20 cellular contexts compared by ENCODE assay signal in genomic region chr11:1470681-1471611, GRCh38. TPM values are rescaled to one million over a fixed set of nuclear protein-coding genes. Genes with fewer than 3 reads are reported as not detected.
DNase-seq lines count a peak whose midpoint lies in the region; ATAC-seq and TF ChIP-seq lines count a peak whose summit lies in the region.
"Had no signal": no experiment of that assay in that cellular context is flagged by ENCODE, and none has a peak within 500 bp of the region (broad histone marks: within the 10 kb centered on the region; RNA-seq: fewer than 3 reads in every experiment).

No MANE protein-coding gene starts in this region.

- H3K27me3 Mint-ChIP-seq in chondrocyte (ENCODE audit: low read depth) = no peaks in the 10 kb centered on the region
- H3K27me3 Mint-ChIP-seq in activated CD4-positive, alpha-beta T cell treated with anti-CD3 and anti-CD28 coated beads, Interleukin-2, amount 10 ng/mL, durations not matched to agents 7 days and 5 days = no peaks in the 10 kb centered on the region
- H3K27me3 Mint-ChIP-seq: B cell had no signal

- H3K36me3 Mint-ChIP-seq in chondrocyte (ENCODE audit: low read depth) = peaks cover 4% of the 10 kb centered on the region
- peaks cover 3% of the 10 kb centered on the region for H3K36me3 Mint-ChIP-seq in activated CD4-positive, alpha-beta T cell treated with anti-CD3 and anti-CD28 coated beads, Interleukin-2, amount 10 ng/mL, durations not matched to agents 7 days and 5 days (ENCODE audit: low read depth)

- no peak overlapping the region for H3K27ac Mint-ChIP-seq in chondrocyte (ENCODE audit: unreplicated experiment)
- H3K27ac Mint-ChIP-seq in activated CD4-positive, alpha-beta T cell treated with anti-CD3 and anti-CD28 coated beads, Interleukin-2, amount 10 ng/mL, durations not matched to agents 7 days and 5 days = no peak overlapping the region
- H3K27ac Mint-ChIP-seq: B cell had no signal

- CTCF ChIA-PET in activated CD4-positive, alpha-beta T cell treated with anti-CD3 and anti-CD28 coated beads, Interleukin-2, amount 10 ng/mL, durations not matched to agents 7 days and 5 days (lab: Charles Lee) = no interaction called here

- H3K27me3 ChIP-seq in lower lobe of right lung (ENCODE audit: low read depth) (no peaks in the 10 kb centered on the region), spleen (replicated peaks in 1 of 7) (no peaks in the 10 kb centered on the region)
- H3K27me3 ChIP-seq: Peyer's patch had no signal

- H3K9me3 Mint-ChIP-seq in chondrocyte (ENCODE audit: low read depth) = no peaks in the 10 kb centered on the region
- no peaks in the 10 kb centered on the region for H3K9me3 Mint-ChIP-seq in activated CD4-positive, alpha-beta T cell treated with anti-CD3 and anti-CD28 coated beads, Interleukin-2, amount 10 ng/mL, durations not matched to agents 7 days and 5 days

- DNase-seq in chondrocyte (ENCODE audit: low spot score) = peak; percentile 89
- DNase-seq in left ventricle myocardium superior = peak; percentile 31
- peak; percentile 45 for DNase-seq in lower lobe of right lung
- peak; percentile 71 for DNase-seq in spleen
- no peak for DNase-seq in activated CD8-positive, alpha-beta memory T cell treated with anti-CD3 and anti-CD28 coated beads, Interleukin-2, amount 50 U/mL, for 48 hours
- no peak for DNase-seq in activated CD4-positive, alpha-beta T cell treated with anti-CD3 and anti-CD28 coated beads, Interleukin-2, amount 10 ng/mL, durations not matched to agents 7 days and 5 days
- DNase-seq: DMS53, GDM1, Karpas-422, MV-4-11, NCI-H1105 treated with DMSO at 0.1 percent for 48 hours, NCI-H2029 treated with DMSO at 0.1 percent for 48 hours, NCI-H2171, NCI-H345, NCI-H524 treated with DMSO at 0.1 percent for 48 hours, NCI-H82, Peyer's patch had no signal

- H3K9me3 ChIP-seq in lower lobe of right lung (no peaks in the 10 kb centered on the region), spleen (no peaks in the 10 kb centered on the region)
- H3K9me3 ChIP-seq: A549, Peyer's patch had no signal

- H3K4me1 ChIP-seq in lower lobe of right lung (no peaks in the 10 kb centered on the region), spleen (peaks cover 0 to 15% (median 0%) of the 10 kb centered on the region in 6 donors)
- H3K4me1 ChIP-seq: A549, Peyer's patch had no signal

- H3K4me3 Mint-ChIP-seq in chondrocyte (ENCODE audit: unreplicated experiment) = no peak overlapping the region
- H3K4me3 Mint-ChIP-seq in activated CD4-positive, alpha-beta T cell treated with anti-CD3 and anti-CD28 coated beads, Interleukin-2, amount 10 ng/mL, durations not matched to agents 7 days and 5 days = no peak overlapping the region
- H3K4me3 Mint-ChIP-seq: B cell had no signal

- intact Hi-C loops in left ventricle myocardium superior (cut with micrococcal nuclease) (no loop called here), lower lobe of right lung (cut with DNase I) (no loop called here), spleen (cut with DNase I; ENCODE audit: low total_unique reads) (no loop called here)

- TF ChIP-seq CTCF in chondrocyte (IDR thresholded peaks at IDR 0.05) = no peak
- no peak for TF ChIP-seq CTCF in lower lobe of right lung (IDR thresholded peaks at IDR 0.05)
- no peak for TF ChIP-seq CTCF in spleen (IDR thresholded peaks at IDR 0.05 in 8 of 11, conservative IDR thresholded peaks at IDR 0.05 in 3 of 11)

- H3K36me3 ChIP-seq in lower lobe of right lung = peaks cover 80% of the 10 kb centered on the region
- peaks cover 0 to 97% (median 62%) of the 10 kb centered on the region in 6 donors for H3K36me3 ChIP-seq in spleen

- ATAC-seq in left ventricle myocardium superior (no peak), lower lobe of right lung (no peak)
- ATAC-seq in activated CD4-positive, CD25-positive, alpha-beta regulatory T cell treated with anti-CD3 and anti-CD28 coated beads, Interleukin-2, amount 50 U/mL, for 24 hours = no peak
- ATAC-seq: A549 had no signal

- WGBS in spleen, 5 donors = 94 to 97% (median 96%) methylated on average over 25 to 40 of the region's 40 CpGs

- POLR2A ChIA-PET in activated CD4-positive, alpha-beta T cell treated with anti-CD3 and anti-CD28 coated beads, Interleukin-2, amount 10 ng/mL, durations not matched to agents 7 days and 5 days (lab: Charles Lee) = no interaction called here

- H3K27ac ChIP-seq in lower lobe of right lung (no peak overlapping the region), spleen (no peak overlapping the region)
- H3K27ac ChIP-seq: A549, Peyer's patch had no signal

- no peaks in the 10 kb centered on the region for H3K4me1 Mint-ChIP-seq in chondrocyte (ENCODE audit: low read depth)
- no peaks in the 10 kb centered on the region for H3K4me1 Mint-ChIP-seq in activated CD4-positive, alpha-beta T cell treated with anti-CD3 and anti-CD28 coated beads, Interleukin-2, amount 10 ng/mL, durations not matched to agents 7 days and 5 days
- H3K4me1 Mint-ChIP-seq: B cell had no signal

- no peak overlapping the region for H3K4me3 ChIP-seq in lower lobe of right lung
- no peak overlapping the region for H3K4me3 ChIP-seq in spleen
- H3K4me3 ChIP-seq: A549, Peyer's patch had no signal

- no peak for TF ChIP-seq POLR2A in spleen (IDR thresholded peaks at IDR 0.05)

RNA-seq across cellular contexts. Expression of gene MOB2, which starts 15.6 kb away (rescaled TPM):
- total RNA-seq in chondrocyte (24.9 to 28.0 TPM (median 26.9 TPM) in 3 replicates), left ventricle myocardium superior (52.8 TPM), lower lobe of right lung (50.4 TPM), spleen (10 to 100 TPM; 28.1 to 49.8 (median 42.3) TPM)
- polyA plus RNA-seq in spleen = 10 to 100 TPM; 30.5 to 51.5 (median 32.6) TPM
- 10 to 100 TPM; 45.1 to 45.4 TPM for total RNA-seq in activated CD4-positive, alpha-beta T cell treated with anti-CD3 and anti-CD28 coated beads, Interleukin-2, amount 10 ng/mL, durations not matched to agents 7 days and 5 days

Comparison
In these comparisons a context has a peak if more than half of its experiments do, and no peak if none do; other contexts are left out.
1. DNase-seq: peak in chondrocyte (single experiment), left ventricle myocardium superior (single experiment), lower lobe of right lung (single experiment) and spleen (single experiment); none in activated CD8-positive, alpha-beta memory T cell treated with anti-CD3 and anti-CD28 coated beads, Interleukin-2, amount 50 U/mL, for 48 hours (single experiment) and activated CD4-positive, alpha-beta T cell treated with anti-CD3 and anti-CD28 coated beads, Interleukin-2, amount 10 ng/mL, durations not matched to agents 7 days and 5 days (single experiment).